Comparison of ENCODE assay signal across 18 cellular contexts in genomic region chr10:43234471-43235041, GRCh38. TPM values are rescaled to one million over a fixed set of nuclear protein-coding genes. Genes with fewer than 3 reads are reported as not detected.
DNase-seq lines count a peak whose midpoint lies in the region; ATAC-seq and TF ChIP-seq lines count a peak whose summit lies in the region.
"Had no signal": no experiment of that assay in that cellular context is flagged by ENCODE, and none has a peak within 500 bp of the region (broad histone marks: within the 10 kb centered on the region; RNA-seq: fewer than 3 reads in every experiment).

No MANE protein-coding gene starts in this region.

- peak; percentile 25 for DNase-seq in activated effector memory CD4-positive, alpha-beta T cell treated with anti-CD3 and anti-CD28 coated beads, Interleukin-2, amount 50 U/mL, for 16 hours
- no peak for DNase-seq in activated effector memory CD4-positive, alpha-beta T cell treated with Interleukin-2 at 50 U/mL for 16 hours
- peak in 3 of 4 donors; percentile 1 to 8 (median 6) for DNase-seq in body of pancreas
- peak; percentile 1 to 13 for DNase-seq in left colon
- peak; percentile 43 to 67 for DNase-seq in suprapubic skin (ENCODE audit: low spot score in 2 of 2)
- DNase-seq in midbrain (lab: John Stamatoyannopoulos, UW), result no peak
- DNase-seq in NCI-H1417 (lab: John Stamatoyannopoulos, UW), result no peak
- DNase-seq in SW 1271 (lab: John Stamatoyannopoulos, UW), result no peak
- DNase-seq: activated naive CD8-positive, alpha-beta T cell treated with anti-CD3 and anti-CD28 coated beads, Interleukin-2, amount 50 U/mL, for 24 hours; caudate nucleus; foreskin fibroblast; NCI-H187; NCI-H510A treated with DMSO at 0.1 percent for 48 hours; stimulated activated CD4-positive, alpha-beta T cell treated with anti-CD3 and anti-CD28 coated beads, Interleukin-4, amount 100 ng/mL, for 24 hours had no signal

- intact Hi-C loops in body of pancreas (cut with DNase I), result no loop called here
- intact Hi-C loops in left colon (cut with DNase I, micrococcal nuclease), result no loop called here

- H3K9me3 ChIP-seq in body of pancreas (peaks cover 0 to 1% (median 0%) of the 10 kb centered on the region in 3 donors), suprapubic skin (no peaks in the 10 kb centered on the region)

- H3K4me1 ChIP-seq in body of pancreas (peaks cover 7% of the 10 kb centered on the region), suprapubic skin (peaks cover 8% of the 10 kb centered on the region)

- 58% methylated on average over 6 of the region's 9 CpGs; no CpG with 5 or more reads in 1 of the 2 donors for WGBS in body of pancreas, 2 donors
- WGBS in suprapubic skin, result 92% methylated on average over 7 of the region's 9 CpGs

- peaks cover 0 to 7% of the 10 kb centered on the region in 2 donors for H3K27me3 ChIP-seq in body of pancreas
- peaks cover 35% of the 10 kb centered on the region for H3K27me3 ChIP-seq in suprapubic skin

- H3K36me3 ChIP-seq in body of pancreas (replicated peaks in 1 of 2; ENCODE audit: insufficient read depth in 1 of 2, low read depth in 2 of 2), result no peaks in the 10 kb centered on the region
- H3K36me3 ChIP-seq in suprapubic skin, result no peaks in the 10 kb centered on the region
- H3K36me3 ChIP-seq: tibial nerve had no signal

- TF ChIP-seq CTCF in body of pancreas (IDR thresholded peaks at IDR 0.05) (no peak), suprapubic skin (IDR thresholded peaks at IDR 0.05) (no peak)

- ATAC-seq in body of pancreas, result no peak
- ATAC-seq in left colon, result no peak
- ATAC-seq: activated naive CD8-positive, alpha-beta T cell treated with anti-CD3 and anti-CD28 coated beads, Interleukin-2, amount 50 U/mL, for 24 hours; GM12878; HCT116 had no signal

- TF ChIP-seq POLR2A in body of pancreas (IDR thresholded peaks at IDR 0.05) (no peak), suprapubic skin (IDR thresholded peaks at IDR 0.05) (no peak)

- TF ChIP-seq EP300 in suprapubic skin (IDR thresholded peaks at IDR 0.05), result no peak

- H3K27ac ChIP-seq in body of pancreas, result no peak overlapping the region
- H3K27ac ChIP-seq in suprapubic skin, result no peak overlapping the region
- H3K27ac ChIP-seq: tibial nerve had no signal

- H3K4me3 ChIP-seq in body of pancreas, result no peak overlapping the region
- no peak overlapping the region for H3K4me3 ChIP-seq in suprapubic skin
- H3K4me3 ChIP-seq: GM12878, tibial nerve had no signal

RNA-seq across cellular contexts. Expression of gene RASGEF1A, which starts 32.3 kb away (rescaled TPM):
- total RNA-seq in body of pancreas, result 1 to 10 TPM in 1 of 2 donors, under 1 TPM in 1; 0.66 to 2.6 TPM
- 1 to 10 TPM in 1 of 2 donors, under 1 TPM in 1; 0.47 to 2.7 TPM for total RNA-seq in left colon
- 1 to 10 TPM in 1 of 4 donors, under 1 TPM in 3; 0.59 to 2.6 (median 0.79) TPM for total RNA-seq in suprapubic skin
- total RNA-seq: MCF 10A had no signal

Comparison
In these comparisons a context has a peak if more than half of its experiments do, and no peak if none do; other contexts are left out.
1. DNase-seq: peak in activated effector memory CD4-positive, alpha-beta T cell treated with anti-CD3 and anti-CD28 coated beads, Interleukin-2, amount 50 U/mL, for 16 hours (single experiment), body of pancreas (3 of 4), left colon (2 of 2) and suprapubic skin (2 of 2); none in activated effector memory CD4-positive, alpha-beta T cell treated with Interleukin-2 at 50 U/mL for 16 hours (single experiment), midbrain (single experiment), NCI-H1417 (0 of 3) and SW 1271 (0 of 2).